ENCODE assay signal across 1 cellular context in the genomic region with DNA sequence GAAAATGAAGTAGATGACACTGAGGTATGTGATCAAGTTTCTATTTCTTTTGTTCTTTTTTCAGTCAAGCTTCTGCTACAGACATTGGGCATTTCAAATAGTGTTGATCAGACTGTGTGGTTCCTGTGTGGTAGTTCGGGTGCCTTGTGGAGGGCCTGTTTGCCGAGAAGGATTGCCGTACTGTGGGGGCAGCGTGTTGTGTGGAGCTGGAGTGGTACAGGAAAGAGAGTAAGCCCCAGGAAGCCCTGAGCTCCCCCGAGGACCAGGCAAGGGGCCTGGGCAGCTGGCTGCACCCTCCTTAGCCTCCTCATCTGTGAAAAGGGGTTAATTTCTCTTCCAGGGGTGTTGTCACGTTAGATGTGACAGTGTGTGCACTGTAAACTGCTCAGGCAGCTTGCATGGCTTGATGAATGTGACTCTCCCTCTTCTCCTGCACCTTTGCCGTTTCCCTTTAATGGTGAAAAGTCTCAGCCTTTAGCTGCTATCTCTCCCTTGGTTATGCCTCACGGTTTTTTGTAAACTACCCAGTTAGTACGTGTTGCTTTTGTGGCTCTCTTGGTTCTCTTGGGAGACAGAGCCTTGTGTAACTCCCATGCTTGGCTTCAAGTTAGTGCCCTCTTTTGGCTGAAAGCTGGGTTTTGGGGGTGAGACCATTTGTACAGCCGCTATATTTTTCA.
TF ChIP-seq lines count a peak whose summit lies in the region.

No MANE protein-coding gene starts in this region.

TF ChIP-seq in WTC11, 78 proteins besides CTCF, POLR2A, EP300 and RAD21:
- TF ChIP-seq, protein P1, sequence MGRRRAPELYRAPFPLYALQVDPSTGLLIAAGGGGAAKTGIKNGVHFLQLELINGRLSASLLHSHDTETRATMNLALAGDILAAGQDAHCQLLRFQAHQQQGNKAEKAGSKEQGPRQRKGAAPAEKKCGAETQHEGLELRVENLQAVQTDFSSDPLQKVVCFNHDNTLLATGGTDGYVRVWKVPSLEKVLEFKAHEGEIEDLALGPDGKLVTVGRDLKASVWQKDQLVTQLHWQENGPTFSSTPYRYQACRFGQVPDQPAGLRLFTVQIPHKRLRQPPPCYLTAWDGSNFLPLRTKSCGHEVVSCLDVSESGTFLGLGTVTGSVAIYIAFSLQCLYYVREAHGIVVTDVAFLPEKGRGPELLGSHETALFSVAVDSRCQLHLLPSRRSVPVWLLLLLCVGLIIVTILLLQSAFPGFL (CRISPR knock-in tag; IDR thresholded peaks at IDR 0.05; ENCODE audit: borderline replicate concordance) = no peak
- TF ChIP-seq ESRRA (CRISPR knock-in tag; IDR thresholded peaks at IDR 0.05; ENCODE audit: borderline replicate concordance) (no peak), JAZF1 (CRISPR knock-in tag; IDR thresholded peaks at IDR 0.05) (no peak), SMAD3 (CRISPR knock-in tag; IDR thresholded peaks at IDR 0.05; ENCODE audit: borderline replicate concordance) (no peak), GTF2I (CRISPR knock-in tag; conservative IDR thresholded peaks at IDR 0.05) (no peak), ZNF121 (CRISPR knock-in tag; IDR thresholded peaks at IDR 0.05) (no peak), MXD4 (CRISPR knock-in tag; IDR thresholded peaks at IDR 0.05; ENCODE audit: borderline replicate concordance) (no peak), ZNF138 (CRISPR knock-in tag; conservative IDR thresholded peaks at IDR 0.05) (no peak), FOXJ3 (CRISPR knock-in tag; IDR thresholded peaks at IDR 0.05; ENCODE audit: borderline replicate concordance) (no peak), EMX1 (CRISPR knock-in tag; IDR thresholded peaks at IDR 0.05) (no peak), ZNF423 (CRISPR knock-in tag; IDR thresholded peaks at IDR 0.05) (no peak), TEAD1 (CRISPR knock-in tag; IDR thresholded peaks at IDR 0.05) (no peak), FOXK1 (CRISPR knock-in tag; IDR thresholded peaks at IDR 0.05) (no peak)
- TF ChIP-seq, protein P2, sequence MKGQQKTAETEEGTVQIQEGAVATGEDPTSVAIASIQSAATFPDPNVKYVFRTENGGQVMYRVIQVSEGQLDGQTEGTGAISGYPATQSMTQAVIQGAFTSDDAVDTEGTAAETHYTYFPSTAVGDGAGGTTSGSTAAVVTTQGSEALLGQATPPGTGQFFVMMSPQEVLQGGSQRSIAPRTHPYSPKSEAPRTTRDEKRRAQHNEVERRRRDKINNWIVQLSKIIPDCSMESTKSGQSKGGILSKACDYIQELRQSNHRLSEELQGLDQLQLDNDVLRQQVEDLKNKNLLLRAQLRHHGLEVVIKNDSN (CRISPR knock-in tag; IDR thresholded peaks at IDR 0.05) = no peak
- TF ChIP-seq, protein P3, sequence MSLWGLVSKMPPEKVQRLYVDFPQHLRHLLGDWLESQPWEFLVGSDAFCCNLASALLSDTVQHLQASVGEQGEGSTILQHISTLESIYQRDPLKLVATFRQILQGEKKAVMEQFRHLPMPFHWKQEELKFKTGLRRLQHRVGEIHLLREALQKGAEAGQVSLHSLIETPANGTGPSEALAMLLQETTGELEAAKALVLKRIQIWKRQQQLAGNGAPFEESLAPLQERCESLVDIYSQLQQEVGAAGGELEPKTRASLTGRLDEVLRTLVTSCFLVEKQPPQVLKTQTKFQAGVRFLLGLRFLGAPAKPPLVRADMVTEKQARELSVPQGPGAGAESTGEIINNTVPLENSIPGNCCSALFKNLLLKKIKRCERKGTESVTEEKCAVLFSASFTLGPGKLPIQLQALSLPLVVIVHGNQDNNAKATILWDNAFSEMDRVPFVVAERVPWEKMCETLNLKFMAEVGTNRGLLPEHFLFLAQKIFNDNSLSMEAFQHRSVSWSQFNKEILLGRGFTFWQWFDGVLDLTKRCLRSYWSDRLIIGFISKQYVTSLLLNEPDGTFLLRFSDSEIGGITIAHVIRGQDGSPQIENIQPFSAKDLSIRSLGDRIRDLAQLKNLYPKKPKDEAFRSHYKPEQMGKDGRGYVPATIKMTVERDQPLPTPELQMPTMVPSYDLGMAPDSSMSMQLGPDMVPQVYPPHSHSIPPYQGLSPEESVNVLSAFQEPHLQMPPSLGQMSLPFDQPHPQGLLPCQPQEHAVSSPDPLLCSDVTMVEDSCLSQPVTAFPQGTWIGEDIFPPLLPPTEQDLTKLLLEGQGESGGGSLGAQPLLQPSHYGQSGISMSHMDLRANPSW (CRISPR knock-in tag; conservative IDR thresholded peaks at IDR 0.05; ENCODE audit: low read depth) = no peak
- TF ChIP-seq, protein P4, sequence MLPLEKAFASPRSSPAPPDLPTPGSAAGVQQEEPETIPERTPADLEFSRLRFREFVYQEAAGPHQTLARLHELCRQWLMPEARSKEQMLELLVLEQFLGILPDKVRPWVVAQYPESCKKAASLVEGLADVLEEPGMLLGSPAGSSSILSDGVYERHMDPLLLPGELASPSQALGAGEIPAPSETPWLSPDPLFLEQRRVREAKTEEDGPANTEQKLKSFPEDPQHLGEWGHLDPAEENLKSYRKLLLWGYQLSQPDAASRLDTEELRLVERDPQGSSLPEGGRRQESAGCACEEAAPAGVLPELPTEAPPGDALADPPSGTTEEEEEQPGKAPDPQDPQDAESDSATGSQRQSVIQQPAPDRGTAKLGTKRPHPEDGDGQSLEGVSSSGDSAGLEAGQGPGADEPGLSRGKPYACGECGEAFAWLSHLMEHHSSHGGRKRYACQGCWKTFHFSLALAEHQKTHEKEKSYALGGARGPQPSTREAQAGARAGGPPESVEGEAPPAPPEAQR (CRISPR knock-in tag; IDR thresholded peaks at IDR 0.05) = no peak
